15 cellular contexts compared by ENCODE assay signal in the genomic region with DNA sequence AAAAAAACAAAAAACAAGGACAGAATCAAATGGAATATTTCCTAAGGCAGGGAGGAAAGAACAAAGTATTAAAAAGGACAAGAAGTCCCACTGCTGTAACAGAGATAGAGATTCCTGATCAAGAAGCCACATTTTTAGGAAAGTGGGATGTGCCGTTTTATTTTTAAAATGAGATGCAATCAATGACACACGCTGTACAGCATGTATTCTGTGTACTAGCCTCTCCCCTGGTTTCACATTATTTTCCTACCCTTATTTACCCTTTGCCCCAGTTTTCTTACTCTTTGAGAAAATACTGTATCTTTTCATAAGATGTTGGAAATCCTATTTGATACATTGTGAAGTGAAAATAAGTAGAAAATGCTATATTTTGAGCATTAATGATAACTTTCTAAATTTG.
"Had no signal": no experiment of that assay in that cellular context is flagged by ENCODE, and none has a peak within 500 bp of the region (broad histone marks: within the 10 kb centered on the region; RNA-seq: fewer than 3 reads in every experiment).

No MANE protein-coding gene starts in this region.

- ATAC-seq: activated T-helper 17 cell treated with anti-CD3 and anti-CD28 coated beads, Interleukin-2, amount 50 U/mL, for 72 hours; body of pancreas; naive thymus-derived CD8-positive, alpha-beta T cell; stimulated activated naive CD8-positive, alpha-beta T cell treated with anti-CD3 and anti-CD28 coated beads, Interleukin-15, amount 100 ng/mL, for 72 hours; T-helper 17 cell; WTC11 had no signal

- H3K4me1 ChIP-seq: body of pancreas, sigmoid colon, tibial nerve had no signal

- H3K27ac ChIP-seq: body of pancreas had no signal

- DNase-seq: activated CD4-positive, alpha-beta T cell treated with anti-CD3 and anti-CD28 coated beads for 48 hours; amniotic stem cell; body of pancreas; cerebellar nuclear complex; endodermal cell; hippocampal formation; kidney glomerular epithelial cell; naive thymus-derived CD8-positive, alpha-beta T cell; sigmoid colon; stimulated activated CD4-positive, alpha-beta T cell treated with anti-CD3 and anti-CD28 coated beads, Interleukin-4, amount 100 ng/mL, for 24 hours; stimulated activated naive CD8-positive, alpha-beta T cell treated with anti-CD3 and anti-CD28 coated beads, Interleukin-15, amount 100 ng/mL, for 72 hours; T-helper 17 cell had no signal

- H3K9me3 ChIP-seq: body of pancreas had no signal

- H3K4me3 ChIP-seq: body of pancreas, sigmoid colon, tibial nerve had no signal

- H3K27me3 ChIP-seq: body of pancreas, sigmoid colon, tibial nerve had no signal

- H3K36me3 ChIP-seq: sigmoid colon, tibial nerve had no signal
